ENCODE assay signal across 12 cellular contexts in the genomic region with DNA sequence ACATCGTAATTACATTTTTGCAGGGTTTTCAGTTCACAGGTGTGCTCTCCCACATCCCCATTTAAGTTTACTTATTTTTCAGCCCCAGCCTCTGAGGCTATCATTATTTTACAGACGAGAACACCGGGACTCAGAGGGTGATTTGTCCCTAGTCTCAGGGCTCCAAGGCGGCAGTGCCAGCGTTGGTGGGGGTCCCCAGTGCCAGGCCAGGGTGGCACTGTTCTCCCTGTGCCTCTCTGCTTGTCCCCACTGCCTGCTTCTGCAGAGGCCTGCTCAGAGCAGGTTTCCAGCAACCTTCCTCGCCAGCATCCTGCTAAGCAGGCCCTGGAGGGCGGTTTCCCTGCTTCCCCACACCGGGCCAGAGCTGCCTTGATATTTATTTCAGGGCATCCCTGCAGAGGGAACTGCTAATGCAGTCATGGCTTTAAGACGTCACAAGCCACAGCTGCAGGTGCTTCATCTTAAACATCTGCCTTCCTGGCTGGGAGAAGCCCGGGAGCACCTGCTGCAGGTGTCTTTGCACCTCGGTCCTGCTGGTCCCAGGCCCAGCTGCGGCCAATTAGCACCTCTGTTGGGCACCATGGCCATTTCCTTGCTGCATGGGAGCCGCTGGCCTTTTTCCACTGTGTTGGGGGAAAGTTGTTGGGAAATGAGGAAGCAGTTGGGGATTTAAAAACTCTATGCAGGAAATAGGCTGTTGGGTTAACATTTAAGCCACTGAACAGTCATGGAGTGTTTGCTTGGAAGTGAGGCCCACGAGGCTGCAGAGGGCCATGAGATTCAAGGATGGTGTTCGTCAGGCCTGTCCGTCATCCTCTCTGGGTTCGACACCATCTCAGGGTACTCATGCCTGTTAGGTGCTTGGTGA. TPM values are rescaled to one million over a fixed set of nuclear protein-coding genes. Genes with fewer than 3 reads are reported as not detected.
DNase-seq lines count a peak whose midpoint lies in the region; ATAC-seq and TF ChIP-seq lines count a peak whose summit lies in the region.
"Had no signal": no experiment of that assay in that cellular context is flagged by ENCODE, and none has a peak within 500 bp of the region (broad histone marks: within the 10 kb centered on the region; RNA-seq: fewer than 3 reads in every experiment).

No MANE protein-coding gene starts in this region.

- TF ChIP-seq EP300 in sigmoid colon (IDR thresholded peaks at IDR 0.05) = no peak

- H3K27me3 ChIP-seq in sigmoid colon = no peaks in the 10 kb centered on the region
- no peaks in the 10 kb centered on the region; the same call in 1 of the 2 replicates for H3K27me3 ChIP-seq in Karpas-422 (ENCODE audit: low read length)

- H3K9me3 Mint-ChIP-seq in activated CD8-positive, alpha-beta T cell treated with anti-CD3 and anti-CD28 coated beads for 36 hours = peaks cover 10% of the 10 kb centered on the region
- peaks cover 3% of the 10 kb centered on the region for H3K9me3 Mint-ChIP-seq in activated CD8-positive, alpha-beta T cell treated with anti-CD3 and anti-CD28 coated beads, Interleukin-2, amount 10 ng/mL, durations not matched to agents 7 days and 5 days (ENCODE audit: insufficient read depth)
- no peaks in the 10 kb centered on the region for H3K9me3 Mint-ChIP-seq in dendritic cell treated with granulocyte-macrophage colony-stimulating factor and Interleukin-4, amounts not matched to agents 40 ng/mL and 50 ng/mL, for 4 days

- H3K27me3 Mint-ChIP-seq in activated CD8-positive, alpha-beta T cell treated with anti-CD3 and anti-CD28 coated beads for 36 hours = no peaks in the 10 kb centered on the region
- H3K27me3 Mint-ChIP-seq in activated CD8-positive, alpha-beta T cell treated with anti-CD3 and anti-CD28 coated beads, Interleukin-2, amount 10 ng/mL, durations not matched to agents 7 days and 5 days (ENCODE audit: low read depth) = no peaks in the 10 kb centered on the region
- no peaks in the 10 kb centered on the region for H3K27me3 Mint-ChIP-seq in dendritic cell treated with granulocyte-macrophage colony-stimulating factor and Interleukin-4, amounts not matched to agents 40 ng/mL and 50 ng/mL, for 4 days

- no peak overlapping the region for H2AFZ ChIP-seq in Karpas-422 (ENCODE audit: low read length)

- H3K36me3 Mint-ChIP-seq in activated CD8-positive, alpha-beta T cell treated with anti-CD3 and anti-CD28 coated beads for 36 hours (ENCODE audit: low read depth) = peaks cover 37% of the 10 kb centered on the region
- H3K36me3 Mint-ChIP-seq in activated CD8-positive, alpha-beta T cell treated with anti-CD3 and anti-CD28 coated beads, Interleukin-2, amount 10 ng/mL, durations not matched to agents 7 days and 5 days (ENCODE audit: low read depth) = peaks cover 21% of the 10 kb centered on the region
- peaks cover 28% of the 10 kb centered on the region for H3K36me3 Mint-ChIP-seq in dendritic cell treated with granulocyte-macrophage colony-stimulating factor and Interleukin-4, amounts not matched to agents 40 ng/mL and 50 ng/mL, for 4 days (ENCODE audit: low read depth)

- 0 out of 2 replicates have a peak, but pooled peaks cover 10% of the 10 kb centered on the region for H4K20me1 ChIP-seq in Karpas-422 (ENCODE audit: insufficient read depth, low read depth, low read length)

- H3K4me1 Mint-ChIP-seq in activated CD8-positive, alpha-beta T cell treated with anti-CD3 and anti-CD28 coated beads for 36 hours (ENCODE audit: low read depth) = peaks cover 82% of the 10 kb centered on the region
- peaks cover 38% of the 10 kb centered on the region for H3K4me1 Mint-ChIP-seq in activated CD8-positive, alpha-beta T cell treated with anti-CD3 and anti-CD28 coated beads, Interleukin-2, amount 10 ng/mL, durations not matched to agents 7 days and 5 days (ENCODE audit: low read depth)
- H3K4me1 Mint-ChIP-seq in dendritic cell treated with granulocyte-macrophage colony-stimulating factor and Interleukin-4, amounts not matched to agents 40 ng/mL and 50 ng/mL, for 4 days (ENCODE audit: low read depth) = peaks cover 79% of the 10 kb centered on the region

- 42 to 65% methylated on average over 17 of the region's 17 CpGs for WGBS in sigmoid colon, 2 donors

- DNase-seq in activated CD8-positive, alpha-beta T cell treated with anti-CD3 and anti-CD28 coated beads for 36 hours = no peak
- no peak for DNase-seq in activated CD8-positive, alpha-beta T cell treated with anti-CD3 and anti-CD28 coated beads, Interleukin-2, amount 10 ng/mL, durations not matched to agents 7 days and 5 days
- peak; percentile 17 for DNase-seq in NCI-H2171 (lab: John Stamatoyannopoulos, UW)
- peak; percentile 48 for DNase-seq in sigmoid colon
- no peak for DNase-seq in central memory CD4-positive, alpha-beta T cell
- no peak for DNase-seq in Karpas-422
- DNase-seq in HK-2 (ENCODE audit: unreplicated experiment) = no peak
- DNase-seq: activated naive CD4-positive, alpha-beta T cell treated with Interleukin-2 at 50 U/mL for 16 hours; AML-193; effector CD8-positive, alpha-beta T cell; nephron progenitor cell had no signal

- ATAC-seq in activated CD8-positive, alpha-beta T cell treated with anti-CD3 and anti-CD28 coated beads for 36 hours = no peak
- ATAC-seq in activated CD8-positive, alpha-beta T cell treated with anti-CD3 and anti-CD28 coated beads, Interleukin-2, amount 10 ng/mL, durations not matched to agents 7 days and 5 days = no peak

- no peak for TF ChIP-seq CTCF in activated CD8-positive, alpha-beta T cell treated with anti-CD3 and anti-CD28 coated beads for 36 hours (IDR thresholded peaks at IDR 0.05)
- no peak for TF ChIP-seq CTCF in sigmoid colon (IDR thresholded peaks at IDR 0.05)

- no peaks in the 10 kb centered on the region for H3K9me2 ChIP-seq in Karpas-422 (replicated peaks; ENCODE audit: insufficient read depth, low read length)

- POLR2A ChIA-PET in activated CD8-positive, alpha-beta T cell treated with anti-CD3 and anti-CD28 coated beads for 36 hours (lab: Charles Lee) = no interaction called here
- POLR2A ChIA-PET in activated CD8-positive, alpha-beta T cell treated with anti-CD3 and anti-CD28 coated beads, Interleukin-2, amount 10 ng/mL, durations not matched to agents 7 days and 5 days (lab: Charles Lee) = no interaction called here

- no peaks in the 10 kb centered on the region for H3K79me2 ChIP-seq in Karpas-422 (ENCODE audit: low read length)

- TF ChIP-seq POLR2A in sigmoid colon (IDR thresholded peaks at IDR 0.05) = no peak

- no peak overlapping the region for H3K4me3 Mint-ChIP-seq in activated CD8-positive, alpha-beta T cell treated with anti-CD3 and anti-CD28 coated beads for 36 hours
- H3K4me3 Mint-ChIP-seq in activated CD8-positive, alpha-beta T cell treated with anti-CD3 and anti-CD28 coated beads, Interleukin-2, amount 10 ng/mL, durations not matched to agents 7 days and 5 days = no peak overlapping the region
- no peak overlapping the region for H3K4me3 Mint-ChIP-seq in dendritic cell treated with granulocyte-macrophage colony-stimulating factor and Interleukin-4, amounts not matched to agents 40 ng/mL and 50 ng/mL, for 4 days
- H3K4me3 Mint-ChIP-seq: nephron progenitor cell had no signal

- H3K9ac ChIP-seq in Karpas-422 (ENCODE audit: low read length) = no peak overlapping the region

- H3K4me3 ChIP-seq in sigmoid colon (no peak overlapping the region), Karpas-422 (ENCODE audit: low read length) (no peak overlapping the region)

- H3K4me1 ChIP-seq in sigmoid colon (peaks cover 0 to 43% (median 35%) of the 10 kb centered on the region in 4 donors), Karpas-422 (ENCODE audit: low read length) (no peaks in the 10 kb centered on the region)

- H3K36me3 ChIP-seq in sigmoid colon (no peaks in the 10 kb centered on the region), Karpas-422 (ENCODE audit: insufficient read depth, low read length) (no peaks in the 10 kb centered on the region)

- H3K27ac Mint-ChIP-seq in activated CD8-positive, alpha-beta T cell treated with anti-CD3 and anti-CD28 coated beads for 36 hours = peak overlapping the region; percentile 58
- H3K27ac Mint-ChIP-seq in activated CD8-positive, alpha-beta T cell treated with anti-CD3 and anti-CD28 coated beads, Interleukin-2, amount 10 ng/mL, durations not matched to agents 7 days and 5 days = no peak overlapping the region
- peak overlapping the region; percentile 34 for H3K27ac Mint-ChIP-seq in dendritic cell treated with granulocyte-macrophage colony-stimulating factor and Interleukin-4, amounts not matched to agents 40 ng/mL and 50 ng/mL, for 4 days
- H3K27ac Mint-ChIP-seq: nephron progenitor cell had no signal

- H3K27ac ChIP-seq in sigmoid colon = no peak overlapping the region
- no peak overlapping the region for H3K27ac ChIP-seq in Karpas-422 (ENCODE audit: low read length)

- CTCF ChIA-PET in activated CD8-positive, alpha-beta T cell treated with anti-CD3 and anti-CD28 coated beads for 36 hours (lab: Charles Lee) = interaction anchor here (7.2 kb wide), 1 partner anchor 22 kb away, joined by 61 read pairs; the partner anchor contains the start of gene HPCAL1
- CTCF ChIA-PET in activated CD8-positive, alpha-beta T cell treated with anti-CD3 and anti-CD28 coated beads, Interleukin-2, amount 10 ng/mL, durations not matched to agents 7 days and 5 days (lab: Charles Lee) = no interaction called here

- no peak overlapping the region for H3K4me2 ChIP-seq in Karpas-422 (ENCODE audit: low read depth, low read length, poor library complexity, severe bottlenecking)

- intact Hi-C loops in activated CD8-positive, alpha-beta T cell treated with anti-CD3 and anti-CD28 coated beads for 36 hours (cut with micrococcal nuclease) = no loop called here
- intact Hi-C loops in dendritic cell treated with granulocyte-macrophage colony-stimulating factor and Interleukin-4, amounts not matched to agents 40 ng/mL and 50 ng/mL, for 4 days (cut with micrococcal nuclease) = no loop called here
- intact Hi-C loops in sigmoid colon (cut with DNase I) = no loop called here

- H3K9me3 ChIP-seq in sigmoid colon = no peaks in the 10 kb centered on the region
- H3K9me3 ChIP-seq in Karpas-422 (ENCODE audit: low read length) = no peaks in the 10 kb centered on the region

RNA-seq across cellular contexts. Expression of gene HPCAL1, which starts 22.8 kb away (rescaled TPM):
- 100 to 1,000 TPM; 166 to 170 TPM for total RNA-seq in activated CD8-positive, alpha-beta T cell treated with anti-CD3 and anti-CD28 coated beads for 36 hours
- 10 to 100 TPM; 55.8 to 56.6 TPM for total RNA-seq in activated CD8-positive, alpha-beta T cell treated with anti-CD3 and anti-CD28 coated beads, Interleukin-2, amount 10 ng/mL, durations not matched to agents 7 days and 5 days
- total RNA-seq in sigmoid colon = 10 to 100 TPM; 27.7 to 46.0 (median 34.2) TPM
- 100 to 1,000 TPM in 2 of 3 donors, 10 to 100 TPM in 1; 67.9 to 115 (median 110) TPM for polyA plus RNA-seq in sigmoid colon
- total RNA-seq in Karpas-422 (2014; rRNA removed; shearing (Covaris generic); ENCODE audit: low replicate concordance) = 5.0 and 6.6 TPM in 2 replicates

Comparison
In these comparisons a context has a peak if more than half of its experiments do, and no peak if none do; other contexts are left out.
1. DNase-seq: peak in NCI-H2171 (single experiment) and sigmoid colon (single experiment); none in activated CD8-positive, alpha-beta T cell treated with anti-CD3 and anti-CD28 coated beads for 36 hours (single experiment), activated CD8-positive, alpha-beta T cell treated with anti-CD3 and anti-CD28 coated beads, Interleukin-2, amount 10 ng/mL, durations not matched to agents 7 days and 5 days (single experiment), central memory CD4-positive, alpha-beta T cell (single experiment), Karpas-422 (single experiment) and HK-2 (single experiment).